In genomic region chr1:10398278-10398733, GRCh38 we compare ENCODE assay signal across 1 cellular context.
TF ChIP-seq lines count a peak whose summit lies in the region.

No MANE protein-coding gene starts in this region.

TF ChIP-seq in HEK293, 187 proteins besides CTCF, POLR2A, EP300 and RAD21 (continued from another document):
- TF ChIP-seq TSHZ1 (tag by site-specific recombination; IDR thresholded peaks at IDR 0.05; ENCODE audit: borderline replicate concordance) (no peak), ZNF280C (tag by site-specific recombination; IDR thresholded peaks at IDR 0.05) (no peak), ZNF280D (tag by site-specific recombination; IDR thresholded peaks at IDR 0.05) (no peak), ZNF121 (tag by site-specific recombination; IDR thresholded peaks at IDR 0.05) (no peak), BCL6B (tag by site-specific recombination; IDR thresholded peaks at IDR 0.05) (no peak), ZIC2 (tag by site-specific recombination; IDR thresholded peaks at IDR 0.05) (no peak), ZNF610 (tag by site-specific recombination; IDR thresholded peaks at IDR 0.05; ENCODE audit: borderline replicate concordance) (peak; percentile 94), KLF8 (tag by site-specific recombination; IDR thresholded peaks at IDR 0.05) (no peak), ZBTB44 (tag by site-specific recombination; IDR thresholded peaks at IDR 0.05) (no peak), ZNF423 (tag by site-specific recombination; IDR thresholded peaks at IDR 0.05) (no peak), ZNF211 (tag by site-specific recombination; IDR thresholded peaks at IDR 0.05; ENCODE audit: low read depth) (no peak), ZNF596 (tag by site-specific recombination; IDR thresholded peaks at IDR 0.05) (no peak), ZNF19 (tag by site-specific recombination; IDR thresholded peaks at IDR 0.05; ENCODE audit: low read depth) (no peak), ZBTB11 (tag by site-specific recombination; conservative IDR thresholded peaks at IDR 0.05; ENCODE audit: low read depth) (peak; percentile 92), OSR2 (tag by site-specific recombination; IDR thresholded peaks at IDR 0.05) (no peak), ZNF202 (tag by site-specific recombination; IDR thresholded peaks at IDR 0.05; ENCODE audit: borderline replicate concordance) (no peak), ZBTB49 (tag by site-specific recombination; IDR thresholded peaks at IDR 0.05; ENCODE audit: low read depth) (no peak), OVOL3 (tag by site-specific recombination; IDR thresholded peaks at IDR 0.05) (no peak), GLIS1 (tag by site-specific recombination; IDR thresholded peaks at IDR 0.05) (no peak), ZNF830 (tag by site-specific recombination; IDR thresholded peaks at IDR 0.05; ENCODE audit: low read depth) (no peak), KLF1 (tag by site-specific recombination; IDR thresholded peaks at IDR 0.05) (no peak), ZNF561 (tag by site-specific recombination; IDR thresholded peaks at IDR 0.05; ENCODE audit: borderline replicate concordance) (no peak), ZNF18 (tag by site-specific recombination; IDR thresholded peaks at IDR 0.05) (no peak), ZNF623 (tag by site-specific recombination; IDR thresholded peaks at IDR 0.05) (no peak), ZBTB48 (tag by site-specific recombination; IDR thresholded peaks at IDR 0.05) (no peak), ZNF626 (tag by site-specific recombination; IDR thresholded peaks at IDR 0.05) (no peak), ZNF645 (tag by site-specific recombination; IDR thresholded peaks at IDR 0.05) (no peak), ZNF10 (tag by site-specific recombination; IDR thresholded peaks at IDR 0.05) (peak; percentile 39; the same call in 1 of the 2 replicates), ZNF335 (tag by site-specific recombination; conservative IDR thresholded peaks at IDR 0.05) (peak; percentile 86; the same call in 1 of the 2 replicates), AEBP2 (tag by site-specific recombination; IDR thresholded peaks at IDR 0.05; ENCODE audit: borderline replicate concordance) (no peak), ZNF416 (tag by site-specific recombination; IDR thresholded peaks at IDR 0.05) (no peak), ZNF157 (tag by site-specific recombination; IDR thresholded peaks at IDR 0.05) (no peak)
